In the genomic region with DNA sequence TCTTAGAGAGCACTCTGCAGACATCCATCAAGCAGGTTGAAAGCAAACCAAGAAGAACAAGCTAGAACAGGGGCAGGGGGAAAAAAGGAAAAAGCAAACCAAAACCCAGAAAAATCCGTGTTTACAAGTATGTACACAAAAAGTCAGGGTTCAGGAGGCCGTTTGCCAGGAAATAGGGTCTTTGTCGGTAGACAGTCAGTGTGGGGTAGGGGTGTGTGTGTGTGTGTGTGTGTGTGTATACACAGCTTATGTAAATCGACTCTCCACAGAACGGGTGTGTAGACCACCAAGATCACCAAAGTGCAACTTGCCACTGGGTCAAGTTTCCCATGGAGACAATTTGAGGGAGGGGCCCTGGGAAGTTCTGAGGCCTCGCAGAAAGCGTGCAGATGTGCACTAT, we compare ENCODE assay signal across 20 cellular contexts.
"Had no signal": no experiment of that assay in that cellular context is flagged by ENCODE, and none has a peak within 500 bp of the region (broad histone marks: within the 10 kb centered on the region; RNA-seq: fewer than 3 reads in every experiment).

No MANE protein-coding gene starts in this region.

- H3K4me3 ChIP-seq: colonic mucosa, mucosa of descending colon, psoas muscle, spleen, tibial artery, upper lobe of left lung, uterus had no signal

- ATAC-seq: heart right ventricle; mucosa of descending colon; natural killer cell; psoas muscle; sciatic nerve; stimulated activated memory B cell treated with anti-CD40 and anti-IgM and Interleukin-4, amounts not matched to agents 10 μg/mL and 1 μg/mL and 100 μg/mL, for 72 hours had no signal

- H3K4me1 Mint-ChIP-seq: stimulated activated memory B cell treated with anti-CD40 and anti-IgM and Interleukin-4, amounts not matched to agents 10 μg/mL and 1 μg/mL and 100 μg/mL, for 72 hours had no signal

- H3K9me3 ChIP-seq: colonic mucosa, heart right ventricle, mucosa of descending colon, psoas muscle, spleen, tibial artery, upper lobe of left lung, uterus had no signal

- H3K4me1 ChIP-seq: colonic mucosa, uterus had no signal

- H3K27me3 ChIP-seq: colonic mucosa, heart right ventricle, tibial artery, upper lobe of left lung, uterus had no signal

- H3K36me3 ChIP-seq: colonic mucosa, uterus had no signal

- H3K36me3 Mint-ChIP-seq: natural killer cell; stimulated activated memory B cell treated with anti-CD40 and anti-IgM and Interleukin-4, amounts not matched to agents 10 μg/mL and 1 μg/mL and 100 μg/mL, for 72 hours had no signal

- H3K27ac ChIP-seq: colonic mucosa, psoas muscle, spleen, tibial artery, upper lobe of left lung, uterus had no signal

- H3K9me3 Mint-ChIP-seq: natural killer cell; stimulated activated memory B cell treated with anti-CD40 and anti-IgM and Interleukin-4, amounts not matched to agents 10 μg/mL and 1 μg/mL and 100 μg/mL, for 72 hours; stimulated activated naive CD8-positive, alpha-beta T cell treated with anti-CD3 and anti-CD28 coated beads, Interleukin-15, Interleukin-2, amounts not matched to agents 100 ng/mL and 50 ng/mL, for 24 hours had no signal

- H3K27ac Mint-ChIP-seq: natural killer cell; stimulated activated memory B cell treated with anti-CD40 and anti-IgM and Interleukin-4, amounts not matched to agents 10 μg/mL and 1 μg/mL and 100 μg/mL, for 72 hours; stimulated activated naive CD8-positive, alpha-beta T cell treated with anti-CD3 and anti-CD28 coated beads, Interleukin-15, Interleukin-2, amounts not matched to agents 100 ng/mL and 50 ng/mL, for 24 hours had no signal

- DNase-seq: colonic mucosa; dermis blood vessel endothelial cell; foreskin melanocyte; heart right ventricle; hypothalamus; kidney glomerular epithelial cell; mucosa of descending colon; natural killer cell; psoas muscle; retina; spleen; stimulated activated CD4-positive, alpha-beta T cell treated with anti-CD3 and anti-CD28 coated beads, Interleukin-15, amount 100 ng/mL, for 24 hours; stimulated activated CD4-positive, alpha-beta T cell treated with anti-CD3 and anti-CD28 coated beads, Interleukin-1b, Interleukin-23, amount 100 ng/mL, for 48 hours; stimulated activated CD4-positive, alpha-beta T cell treated with anti-CD3 and anti-CD28 coated beads, Interleukin-4, amount 100 ng/mL, for 24 hours; tibial artery; upper lobe of left lung; uterus had no signal

- H3K4me3 Mint-ChIP-seq: natural killer cell; stimulated activated memory B cell treated with anti-CD40 and anti-IgM and Interleukin-4, amounts not matched to agents 10 μg/mL and 1 μg/mL and 100 μg/mL, for 72 hours; stimulated activated naive CD8-positive, alpha-beta T cell treated with anti-CD3 and anti-CD28 coated beads, Interleukin-15, Interleukin-2, amounts not matched to agents 100 ng/mL and 50 ng/mL, for 24 hours had no signal
